5 cellular contexts compared by ENCODE assay signal in genomic region chr4:39180629-39181028, GRCh38. TPM values are rescaled to one million over a fixed set of nuclear protein-coding genes. Genes with fewer than 3 reads are reported as not detected.
A peak's percentile ranks its signal among the peaks of the same experiment; 100 is the strongest.
DNase-seq lines count a peak whose midpoint lies in the region; ATAC-seq, FAIRE-seq and TF ChIP-seq lines count a peak whose summit lies in the region.
"Not testable (repeated sequence)": the region's sequence is repeated elsewhere in the genome, so short reads cannot be mapped to it uniquely, and the experiment has no call there.

No MANE protein-coding gene starts in this region.

- ATAC-seq in Panc1, HepG2: not testable (repeated sequence)

- H3F3A ChIP-seq in neural progenitor cell (ENCODE audit: low read depth), result not testable (repeated sequence)

- H3K36me3 Mint-ChIP-seq in activated CD4-positive, alpha-beta T cell treated with anti-CD3 and anti-CD28 coated beads, Interleukin-2, amount 10 ng/mL, durations not matched to agents 7 days and 5 days (ENCODE audit: low read depth); neural progenitor cell: not testable (repeated sequence)

- H3K27ac Mint-ChIP-seq in activated CD4-positive, alpha-beta T cell treated with anti-CD3 and anti-CD28 coated beads, Interleukin-2, amount 10 ng/mL, durations not matched to agents 7 days and 5 days; neural progenitor cell: not testable (repeated sequence)

- 0 out of 2 replicates have a peak overlapping the region, but pooled peaks have one; percentile 17 for H3K27ac ChIP-seq in Panc1 (ENCODE audit: low read length)
- not testable (repeated sequence) for H3K27ac ChIP-seq in HepG2 (ENCODE audit: extremely low read length, insufficient read depth, low read length); neural progenitor cell

- not testable (repeated sequence) for H3K4me1 ChIP-seq in Panc1 (ENCODE audit: control insufficient read depth, insufficient read depth, low read length); neural progenitor cell
- peaks cover 20% of the 10 kb centered on the region for H3K4me1 ChIP-seq in HepG2 (ENCODE audit: insufficient read depth, low read length)

- TF ChIP-seq POLR2A in HepG2 (IDR thresholded peaks at IDR 0.05; ENCODE audit: insufficient read depth in 1 of 2, low read depth in 2 of 2, low read length in 2 of 2), result not testable (repeated sequence)

- not testable (repeated sequence) for BruUV-seq in Panc1 (replicated peaks; lab: Mats Ljungman, UMichigan); HepG2 (replicated peaks; lab: Mats Ljungman, UMichigan)

- H3K9ac ChIP-seq in HepG2 (ENCODE audit: insufficient read depth, low read depth, low read length); neural progenitor cell: not testable (repeated sequence)

- intact Hi-C loops in Panc1 (cut with micrococcal nuclease; ENCODE audit: unreplicated experiment), result not testable (repeated sequence)
- intact Hi-C loops in HepG2 (cut with micrococcal nuclease; ENCODE audit: unreplicated experiment), result loop anchor here (5.0 to 10.0 kb wide), 3 partner anchors 184 to 272 kb away; partner anchors contain the start of gene RFC1

- H3K9me3 Mint-ChIP-seq in activated CD4-positive, alpha-beta T cell treated with anti-CD3 and anti-CD28 coated beads, Interleukin-2, amount 10 ng/mL, durations not matched to agents 7 days and 5 days; neural progenitor cell: not testable (repeated sequence)

- not testable (repeated sequence) for H3K27me3 ChIP-seq in Panc1 (ENCODE audit: control insufficient read depth, insufficient read depth, low read length); HepG2 (ENCODE audit: control insufficient read depth in 1 of 2, insufficient read depth in 2 of 2, low read length in 2 of 2)
- peaks cover 13% of the 10 kb centered on the region for H3K27me3 ChIP-seq in neural progenitor cell

- FAIRE-seq in HepG2 (lab: Jason Lieb, UNC), result not testable (repeated sequence)

- CTCF ChIA-PET in Panc1 (lab: Charles Lee); HepG2 (lab: Yijun Ruan, JAX; ENCODE audit: low intra/inter-chr PET ratio, low total read pairs): not testable (repeated sequence)
- CTCF ChIA-PET in activated CD4-positive, alpha-beta T cell treated with anti-CD3 and anti-CD28 coated beads, Interleukin-2, amount 10 ng/mL, durations not matched to agents 7 days and 5 days (lab: Charles Lee), result interaction anchor here (1.6 kb wide), 1 partner anchor 46 kb away, joined by 3 read pairs; no protein-coding TSS in a partner anchor

- not testable (repeated sequence) for H3K4me2 ChIP-seq in HepG2 (ENCODE audit: low read depth, low read length); neural progenitor cell

- not testable (repeated sequence) for H3K79me2 ChIP-seq in HepG2 (ENCODE audit: insufficient read depth, low read length); neural progenitor cell (ENCODE audit: low read depth)

- not testable (repeated sequence) for H3K9me3 ChIP-seq in Panc1 (ENCODE audit: control insufficient read depth, insufficient read depth, low read depth, low read length); HepG2 (ENCODE audit: low read length); neural progenitor cell (ENCODE audit: low read depth)

- in situ Hi-C loops in Panc1 (cut with HindIII; ENCODE audit: low pct_unique_long_range_greater_than_20kb, low sequenced_read_pairs); HepG2 (cut with HindIII; ENCODE audit: extremely low pct_ligation_motif_present, low pct_unique_long_range_greater_than_20kb): not testable (repeated sequence)

- not testable (repeated sequence) for TF ChIP-seq EP300 in HepG2 (IDR thresholded peaks at IDR 0.05; ENCODE audit: low read depth in 2 of 2, low read length in 2 of 2); HepG2 (CRISPR knock-in tag; IDR thresholded peaks at IDR 0.05; ENCODE audit: borderline replicate concordance)

- not testable (repeated sequence) for H3K27me3 Mint-ChIP-seq in activated CD4-positive, alpha-beta T cell treated with anti-CD3 and anti-CD28 coated beads, Interleukin-2, amount 10 ng/mL, durations not matched to agents 7 days and 5 days; neural progenitor cell (ENCODE audit: insufficient read depth, low read depth)

- not testable (repeated sequence) for H3K4me3 ChIP-seq in Panc1 (ENCODE audit: low read depth in 2 of 2, low read length in 2 of 2); HepG2 (replicated peaks in 1 of 3; ENCODE audit: insufficient read depth in 1 of 3, low read depth in 2 of 3, low read length in 3 of 3); neural progenitor cell

- POLR2A ChIA-PET in Panc1 (lab: Charles Lee); activated CD4-positive, alpha-beta T cell treated with anti-CD3 and anti-CD28 coated beads, Interleukin-2, amount 10 ng/mL, durations not matched to agents 7 days and 5 days (lab: Charles Lee): not testable (repeated sequence)
- POLR2A ChIA-PET in HepG2 (lab: Yijun Ruan, JAX), result interaction anchor here (1.2 kb wide), 1 partner anchor 136 kb away, joined by 4 read pairs; no protein-coding TSS in a partner anchor

- not testable (repeated sequence) for TF ChIP-seq CTCF in Panc1 (IDR thresholded peaks at IDR 0.05); HepG2 (CRISPR knock-in tag; IDR thresholded peaks at IDR 0.05); neural progenitor cell (IDR thresholded peaks at IDR 0.05)

- H3K4me3 Mint-ChIP-seq in activated CD4-positive, alpha-beta T cell treated with anti-CD3 and anti-CD28 coated beads, Interleukin-2, amount 10 ng/mL, durations not matched to agents 7 days and 5 days, result peak overlapping the region; percentile 1
- H3K4me3 Mint-ChIP-seq in neural progenitor cell, result peak overlapping the region; percentile 33

- H3K36me3 ChIP-seq in Panc1 (ENCODE audit: control insufficient read depth, insufficient read depth, low read length); HepG2 (replicated peaks in 1 of 2; ENCODE audit: control insufficient read depth in 1 of 2, insufficient read depth in 2 of 2, low read length in 2 of 2); neural progenitor cell: not testable (repeated sequence)

- peak; percentile 25 for DNase-seq in ELF-1 (ENCODE audit: low read depth, low spot score)
- DNase-seq in Panc1 (ENCODE audit: low read depth, low spot score); activated CD4-positive, alpha-beta T cell treated with anti-CD3 and anti-CD28 coated beads, Interleukin-2, amount 10 ng/mL, durations not matched to agents 7 days and 5 days; HepG2 (ENCODE audit: low spot score); neural progenitor cell (ENCODE audit: low spot score): not testable (repeated sequence)

- WGBS in HepG2 (ENCODE audit: low lambda C conversion rate), result 85% methylated on average over 17 of the region's 17 CpGs

- H4K20me1 ChIP-seq in HepG2 (ENCODE audit: insufficient read depth, low read length); neural progenitor cell (ENCODE audit: low read depth): not testable (repeated sequence)

- not testable (repeated sequence) for TF ChIP-seq RAD21 in HepG2 (CRISPR knock-in tag; IDR thresholded peaks at IDR 0.05)

- H3K4me1 Mint-ChIP-seq in activated CD4-positive, alpha-beta T cell treated with anti-CD3 and anti-CD28 coated beads, Interleukin-2, amount 10 ng/mL, durations not matched to agents 7 days and 5 days; neural progenitor cell: not testable (repeated sequence)

- H2AFZ ChIP-seq in HepG2 (ENCODE audit: low read length), result peak overlapping the region; percentile 52
- not testable (repeated sequence) for H2AFZ ChIP-seq in neural progenitor cell (replicated peaks)

RNA-seq across cellular contexts. Expression of gene WDR19, which starts 1.7 kb away (rescaled TPM):
- 16.0 TPM for total RNA-seq in Panc1 (2021; ENCODE audit: unreplicated experiment)
- 10.8 TPM for polyA plus RNA-seq in Panc1 (2012; ENCODE audit: insufficient read length)
- total RNA-seq in activated CD4-positive, alpha-beta T cell treated with anti-CD3 and anti-CD28 coated beads, Interleukin-2, amount 10 ng/mL, durations not matched to agents 7 days and 5 days, result 10 to 100 TPM in 1 of 2 experiments, 1 to 10 TPM in 1; 10.0 to 11.8 TPM
- total RNA-seq in HepG2 (2016; rRNA removed; fragmentation: Illumina TruSeq; extraction: Trizol), result 20.3 and 22.9 TPM in 2 replicates
- 7.2 and 7.6 TPM in 2 replicates for total RNA-seq in HepG2 (2016; cell fraction: cytosol; rRNA removed; fragmentation: Illumina TruSeq; extraction: Trizol; ENCODE audit: low read depth)
- 19.2 and 23.5 TPM in 2 replicates for total RNA-seq in HepG2 (2016; cell fraction: insoluble cytoplasmic fraction; rRNA removed; fragmentation: Illumina TruSeq; extraction: Trizol)
- 6.2 and 8.6 TPM in 2 replicates for total RNA-seq in HepG2 (2016; cell fraction: membrane; rRNA removed; fragmentation: Illumina TruSeq; extraction: Trizol)
- total RNA-seq in HepG2 (2016; cell fraction: nucleus; rRNA removed; fragmentation: Illumina TruSeq; extraction: Trizol), result 39.7 and 47.7 TPM in 2 replicates
- polyA plus RNA-seq in HepG2 (2011; rRNA removed), result 31.1 and 34.1 TPM in 2 replicates
- polyA plus RNA-seq in HepG2 (2011; cell fraction: cytosol; rRNA removed), result 8.0 and 9.0 TPM in 2 replicates
- 80.8 and 82.2 TPM in 2 replicates for polyA plus RNA-seq in HepG2 (2011; cell fraction: nucleus; rRNA removed)
- polyA plus RNA-seq in HepG2 (2012), result 14.4 and 19.5 TPM in 2 replicates
- polyA plus RNA-seq in HepG2 (2016; cell fraction: cytosol; fragmentation: Illumina TruSeq; extraction: Trizol; ENCODE audit: low read depth), result 1.2 and 1.4 TPM in 2 replicates
- 12.9 and 13.5 TPM in 2 replicates for polyA plus RNA-seq in HepG2 (2016; cell fraction: insoluble cytoplasmic fraction; fragmentation: Illumina TruSeq; extraction: Trizol; ENCODE audit: low read depth)
- 1.5 and 2.4 TPM in 2 replicates for polyA plus RNA-seq in HepG2 (2016; cell fraction: membrane; fragmentation: Illumina TruSeq; extraction: Trizol; ENCODE audit: low read depth)
- polyA plus RNA-seq in HepG2 (2016; cell fraction: nucleus; fragmentation: Illumina TruSeq; extraction: Trizol; ENCODE audit: insufficient read depth, low read depth), result 60.1 and 62.0 TPM in 2 replicates
- 9.9 and 14.4 TPM in 2 replicates for polyA minus RNA-seq in HepG2 (2011; rRNA and poly(A)+ RNA removed; ENCODE audit: low replicate concordance)
- polyA minus RNA-seq in HepG2 (2011; cell fraction: cytosol; rRNA and poly(A)+ RNA removed), result 7.3 and 9.8 TPM in 2 replicates
- polyA minus RNA-seq in HepG2 (2011; cell fraction: nucleus; rRNA and poly(A)+ RNA removed), result 70.9 and 71.6 TPM in 2 replicates
- 56.4 and 86.3 TPM in 2 replicates for total RNA-seq in neural progenitor cell (ENCODE audit: low replicate concordance)
